Comparison of ENCODE assay signal across 25 cellular contexts in genomic region chr4:182819751-182820150, GRCh38.
"Had no signal": no experiment of that assay in that cellular context is flagged by ENCODE, and none has a peak within 500 bp of the region (broad histone marks: within the 10 kb centered on the region; RNA-seq: fewer than 3 reads in every experiment).

No MANE protein-coding gene starts in this region.

- H3K4me1 ChIP-seq: breast epithelium, esophagus muscularis mucosa, heart right ventricle, parathyroid adenoma, spleen, suprapubic skin, tibial artery had no signal

- ATAC-seq: activated CD4-positive, CD25-positive, alpha-beta regulatory T cell treated with anti-CD3 and anti-CD28 coated beads, Interleukin-2, amount 50 U/mL, for 24 hours; activated naive CD4-positive, alpha-beta T cell treated with anti-CD3 and anti-CD28 coated beads, Interleukin-2, amount 50 U/mL, for 72 hours; activated T-cell treated with anti-CD3 and anti-CD28 coated beads, Interleukin-2, amount 50 U/mL, for 72 hours; left lobe of liver; right cardiac atrium; T-helper 17 cell had no signal

- H2AFZ ChIP-seq: parathyroid adenoma had no signal

- DNase-seq: activated CD4-positive, alpha-beta memory T cell treated with anti-CD3 and anti-CD28 coated beads for 36 hours; activated CD4-positive, alpha-beta T cell treated with anti-CD3 and anti-CD28 coated beads for 48 hours; activated naive CD4-positive, alpha-beta T cell; activated T-cell treated with anti-CD3 and anti-CD28 coated beads for 4 hours; activated T-cell treated with anti-CD3 and anti-CD28 coated beads, Interleukin-2, amount 50 U/mL, for 72 hours; central memory CD4-positive, alpha-beta T cell; endodermal cell; foreskin melanocyte; heart right ventricle; kidney glomerular epithelial cell; nucleus accumbens; right cardiac atrium; spleen; stimulated activated CD4-positive, alpha-beta T cell treated with anti-CD3 and anti-CD28 coated beads, Interleukin-4, amount 100 ng/mL, for 1 hour; T-helper 17 cell; T1000; tibial artery; WERI-Rb-1 had no signal

- H3K27ac ChIP-seq: breast epithelium, esophagus muscularis mucosa, heart right ventricle, parathyroid adenoma, spleen, suprapubic skin, tibial artery, WERI-Rb-1 had no signal

- H3K4me3 ChIP-seq: breast epithelium, esophagus muscularis mucosa, heart right ventricle, spleen, suprapubic skin, tibial artery had no signal

- H3K79me2 ChIP-seq: parathyroid adenoma had no signal

- H3K9me3 ChIP-seq: breast epithelium, esophagus muscularis mucosa, heart right ventricle, spleen, suprapubic skin, tibial artery had no signal

- H3K27me3 ChIP-seq: breast epithelium, esophagus muscularis mucosa, heart right ventricle, spleen, suprapubic skin, tibial artery had no signal

- H3K36me3 ChIP-seq: breast epithelium, esophagus muscularis mucosa, heart right ventricle, spleen, suprapubic skin, tibial artery, WERI-Rb-1 had no signal
